1 cellular context compared by ENCODE assay signal in the genomic region with DNA sequence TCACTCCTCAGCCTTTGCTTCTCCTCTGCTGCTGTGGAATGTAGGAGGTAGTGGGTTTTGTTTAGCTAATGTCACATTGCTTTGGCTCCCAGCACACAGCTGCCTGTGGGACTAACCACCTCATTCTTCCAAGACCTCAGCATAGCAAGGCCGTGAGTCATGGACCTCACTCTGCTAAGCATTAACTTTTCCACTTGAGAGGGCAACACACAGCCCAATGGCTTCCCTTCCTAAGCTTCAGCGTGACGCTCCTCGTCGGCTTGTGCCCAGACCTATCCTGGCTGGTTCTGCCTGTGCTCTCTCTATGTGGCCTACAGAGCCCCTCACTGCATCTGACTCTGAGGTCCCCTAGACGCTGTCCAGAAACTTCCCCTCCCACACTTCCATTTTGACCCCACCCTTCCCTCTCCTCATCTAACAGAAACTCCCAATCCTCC.
TF ChIP-seq lines count a peak whose summit lies in the region.

No MANE protein-coding gene starts in this region.

TF ChIP-seq in A549, 52 proteins besides CTCF, POLR2A, EP300 and RAD21 (continued from another document):
- TF ChIP-seq FOXS1 (CRISPR knock-in tag; IDR thresholded peaks at IDR 0.05) (peak; percentile 60; the same call in 1 of the 2 replicates), HOXB5 (CRISPR knock-in tag; IDR thresholded peaks at IDR 0.05) (no peak), CHD2 (IDR thresholded peaks at IDR 0.05; ENCODE audit: low read length, partially characterized antibody) (no peak), MAFK (IDR thresholded peaks at IDR 0.05; ENCODE audit: partially characterized antibody) (no peak), HDAC2 (IDR thresholded peaks at IDR 0.05) (no peak), HOXA7 (CRISPR knock-in tag; IDR thresholded peaks at IDR 0.05) (0 out of 2 replicates have a peak, but pooled peaks have one; percentile 37), MAZ (IDR thresholded peaks at IDR 0.05; ENCODE audit: borderline replicate concordance, low read depth, low read length) (no peak), GATA3 (IDR thresholded peaks at IDR 0.05; ENCODE audit: borderline replicate concordance) (peak; percentile 90; the same call in 1 of the 2 replicates), SREBF2 (IDR thresholded peaks at IDR 0.05) (no peak), POLR2AphosphoS2 (conservative IDR thresholded peaks at IDR 0.05; ENCODE audit: low read length) (no peak), PHF8 (IDR thresholded peaks at IDR 0.05; ENCODE audit: borderline replicate concordance, low read depth) (no peak), RNF2 (IDR thresholded peaks at IDR 0.05; ENCODE audit: borderline replicate concordance, low read depth) (no peak), NPAS2 (CRISPR knock-in tag; IDR thresholded peaks at IDR 0.05; ENCODE audit: borderline replicate concordance) (no peak), ZSCAN20 (CRISPR knock-in tag; IDR thresholded peaks at IDR 0.05) (no peak), CBX8 (IDR thresholded peaks at IDR 0.05) (no peak), RARB (CRISPR knock-in tag; IDR thresholded peaks at IDR 0.05) (no peak), FOSB (CRISPR knock-in tag; IDR thresholded peaks at IDR 0.05) (no peak), HOXB13 (CRISPR knock-in tag; IDR thresholded peaks at IDR 0.05; ENCODE audit: low read depth) (peak; percentile 42), KDM1A (IDR thresholded peaks at IDR 0.05; ENCODE audit: low read depth) (no peak), RCOR1 (IDR thresholded peaks at IDR 0.05; ENCODE audit: low read depth, low read length) (no peak), ESRRA (IDR thresholded peaks at IDR 0.05; ENCODE audit: borderline replicate concordance, low read length) (no peak), FOSL2 (IDR thresholded peaks at IDR 0.05) (peak; percentile 82), FOSL2 (CRISPR knock-in tag; IDR thresholded peaks at IDR 0.05) (peak; percentile 98), SMC3 (IDR thresholded peaks at IDR 0.05) (peak; percentile 44; the same call in 2 of the 3 replicates), BHLHE40 (IDR thresholded peaks at IDR 0.05; ENCODE audit: low read depth, low read length) (no peak; the same call in 1 of the 2 replicates), NR3C1 (IDR thresholded peaks at IDR 0.05) (no peak), MYC (IDR thresholded peaks at IDR 0.05; ENCODE audit: borderline replicate concordance, low read length) (no peak; the same call in 1 of the 2 replicates), ZNF302 (CRISPR knock-in tag; IDR thresholded peaks at IDR 0.05) (no peak), TFCP2L1 (CRISPR knock-in tag; IDR thresholded peaks at IDR 0.05) (no peak), JUN (IDR thresholded peaks at IDR 0.05) (peak; percentile 89 to 90), RFX5 (IDR thresholded peaks at IDR 0.05) (no peak), ZFP36 (IDR thresholded peaks at IDR 0.05; ENCODE audit: borderline replicate concordance, partially characterized antibody) (no peak), ZC3H11A (IDR thresholded peaks at IDR 0.05) (no peak), EHMT2 (IDR thresholded peaks at IDR 0.05; ENCODE audit: low read depth) (no peak), EHF (CRISPR knock-in tag; IDR thresholded peaks at IDR 0.05) (peak; percentile 38), CHD4 (IDR thresholded peaks at IDR 0.05; ENCODE audit: borderline replicate concordance) (no peak), JUNB (IDR thresholded peaks at IDR 0.05) (peak; percentile 87), CEBPB (IDR thresholded peaks at IDR 0.05) (peak in 1 of 2 experiments; percentile 46; a peak in 1 of 4 replicates), TP53 (CRISPR knock-in tag; IDR thresholded peaks at IDR 0.05) (no peak)
- TF ChIP-seq, protein P1, sequence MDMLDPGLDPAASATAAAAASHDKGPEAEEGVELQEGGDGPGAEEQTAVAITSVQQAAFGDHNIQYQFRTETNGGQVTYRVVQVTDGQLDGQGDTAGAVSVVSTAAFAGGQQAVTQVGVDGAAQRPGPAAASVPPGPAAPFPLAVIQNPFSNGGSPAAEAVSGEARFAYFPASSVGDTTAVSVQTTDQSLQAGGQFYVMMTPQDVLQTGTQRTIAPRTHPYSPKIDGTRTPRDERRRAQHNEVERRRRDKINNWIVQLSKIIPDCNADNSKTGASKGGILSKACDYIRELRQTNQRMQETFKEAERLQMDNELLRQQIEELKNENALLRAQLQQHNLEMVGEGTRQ (IDR thresholded peaks at IDR 0.05): no peak
- TF ChIP-seq, protein P2, sequence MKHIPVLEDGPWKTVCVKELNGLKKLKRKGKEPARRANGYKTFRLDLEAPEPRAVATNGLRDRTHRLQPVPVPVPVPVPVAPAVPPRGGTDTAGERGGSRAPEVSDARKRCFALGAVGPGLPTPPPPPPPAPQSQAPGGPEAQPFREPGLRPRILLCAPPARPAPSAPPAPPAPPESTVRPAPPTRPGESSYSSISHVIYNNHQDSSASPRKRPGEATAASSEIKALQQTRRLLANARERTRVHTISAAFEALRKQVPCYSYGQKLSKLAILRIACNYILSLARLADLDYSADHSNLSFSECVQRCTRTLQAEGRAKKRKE (CRISPR knock-in tag; IDR thresholded peaks at IDR 0.05; ENCODE audit: low read depth): peak; percentile 55; the same call in 1 of the 2 replicates
- TF ChIP-seq, protein P3, sequence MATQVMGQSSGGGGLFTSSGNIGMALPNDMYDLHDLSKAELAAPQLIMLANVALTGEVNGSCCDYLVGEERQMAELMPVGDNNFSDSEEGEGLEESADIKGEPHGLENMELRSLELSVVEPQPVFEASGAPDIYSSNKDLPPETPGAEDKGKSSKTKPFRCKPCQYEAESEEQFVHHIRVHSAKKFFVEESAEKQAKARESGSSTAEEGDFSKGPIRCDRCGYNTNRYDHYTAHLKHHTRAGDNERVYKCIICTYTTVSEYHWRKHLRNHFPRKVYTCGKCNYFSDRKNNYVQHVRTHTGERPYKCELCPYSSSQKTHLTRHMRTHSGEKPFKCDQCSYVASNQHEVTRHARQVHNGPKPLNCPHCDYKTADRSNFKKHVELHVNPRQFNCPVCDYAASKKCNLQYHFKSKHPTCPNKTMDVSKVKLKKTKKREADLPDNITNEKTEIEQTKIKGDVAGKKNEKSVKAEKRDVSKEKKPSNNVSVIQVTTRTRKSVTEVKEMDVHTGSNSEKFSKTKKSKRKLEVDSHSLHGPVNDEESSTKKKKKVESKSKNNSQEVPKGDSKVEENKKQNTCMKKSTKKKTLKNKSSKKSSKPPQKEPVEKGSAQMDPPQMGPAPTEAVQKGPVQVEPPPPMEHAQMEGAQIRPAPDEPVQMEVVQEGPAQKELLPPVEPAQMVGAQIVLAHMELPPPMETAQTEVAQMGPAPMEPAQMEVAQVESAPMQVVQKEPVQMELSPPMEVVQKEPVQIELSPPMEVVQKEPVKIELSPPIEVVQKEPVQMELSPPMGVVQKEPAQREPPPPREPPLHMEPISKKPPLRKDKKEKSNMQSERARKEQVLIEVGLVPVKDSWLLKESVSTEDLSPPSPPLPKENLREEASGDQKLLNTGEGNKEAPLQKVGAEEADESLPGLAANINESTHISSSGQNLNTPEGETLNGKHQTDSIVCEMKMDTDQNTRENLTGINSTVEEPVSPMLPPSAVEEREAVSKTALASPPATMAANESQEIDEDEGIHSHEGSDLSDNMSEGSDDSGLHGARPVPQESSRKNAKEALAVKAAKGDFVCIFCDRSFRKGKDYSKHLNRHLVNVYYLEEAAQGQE (IDR thresholded peaks at IDR 0.05): no peak
- TF ChIP-seq, protein P4, sequence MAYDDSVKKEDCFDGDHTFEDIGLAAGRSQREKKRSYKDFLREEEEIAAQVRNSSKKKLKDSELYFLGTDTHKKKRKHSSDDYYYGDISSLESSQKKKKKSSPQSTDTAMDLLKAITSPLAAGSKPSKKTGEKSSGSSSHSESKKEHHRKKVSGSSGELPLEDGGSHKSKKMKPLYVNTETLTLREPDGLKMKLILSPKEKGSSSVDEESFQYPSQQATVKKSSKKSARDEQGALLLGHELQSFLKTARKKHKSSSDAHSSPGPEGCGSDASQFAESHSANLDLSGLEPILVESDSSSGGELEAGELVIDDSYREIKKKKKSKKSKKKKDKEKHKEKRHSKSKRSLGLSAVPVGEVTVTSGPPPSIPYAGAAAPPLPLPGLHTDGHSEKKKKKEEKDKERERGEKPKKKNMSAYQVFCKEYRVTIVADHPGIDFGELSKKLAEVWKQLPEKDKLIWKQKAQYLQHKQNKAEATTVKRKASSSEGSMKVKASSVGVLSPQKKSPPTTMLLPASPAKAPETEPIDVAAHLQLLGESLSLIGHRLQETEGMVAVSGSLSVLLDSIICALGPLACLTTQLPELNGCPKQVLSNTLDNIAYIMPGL (CRISPR knock-in tag; IDR thresholded peaks at IDR 0.05; ENCODE audit: borderline replicate concordance): no peak
- TF ChIP-seq, protein P5, sequence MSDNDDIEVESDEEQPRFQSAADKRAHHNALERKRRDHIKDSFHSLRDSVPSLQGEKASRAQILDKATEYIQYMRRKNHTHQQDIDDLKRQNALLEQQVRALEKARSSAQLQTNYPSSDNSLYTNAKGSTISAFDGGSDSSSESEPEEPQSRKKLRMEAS (IDR thresholded peaks at IDR 0.05): peak; percentile 93
- TF ChIP-seq, protein P6, sequence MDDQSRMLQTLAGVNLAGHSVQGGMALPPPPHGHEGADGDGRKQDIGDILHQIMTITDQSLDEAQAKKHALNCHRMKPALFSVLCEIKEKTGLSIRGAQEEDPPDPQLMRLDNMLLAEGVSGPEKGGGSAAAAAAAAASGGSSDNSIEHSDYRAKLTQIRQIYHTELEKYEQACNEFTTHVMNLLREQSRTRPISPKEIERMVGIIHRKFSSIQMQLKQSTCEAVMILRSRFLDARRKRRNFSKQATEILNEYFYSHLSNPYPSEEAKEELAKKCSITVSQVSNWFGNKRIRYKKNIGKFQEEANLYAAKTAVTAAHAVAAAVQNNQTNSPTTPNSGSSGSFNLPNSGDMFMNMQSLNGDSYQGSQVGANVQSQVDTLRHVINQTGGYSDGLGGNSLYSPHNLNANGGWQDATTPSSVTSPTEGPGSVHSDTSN (IDR thresholded peaks at IDR 0.05): peak; percentile 74
- TF ChIP-seq, protein P7, sequence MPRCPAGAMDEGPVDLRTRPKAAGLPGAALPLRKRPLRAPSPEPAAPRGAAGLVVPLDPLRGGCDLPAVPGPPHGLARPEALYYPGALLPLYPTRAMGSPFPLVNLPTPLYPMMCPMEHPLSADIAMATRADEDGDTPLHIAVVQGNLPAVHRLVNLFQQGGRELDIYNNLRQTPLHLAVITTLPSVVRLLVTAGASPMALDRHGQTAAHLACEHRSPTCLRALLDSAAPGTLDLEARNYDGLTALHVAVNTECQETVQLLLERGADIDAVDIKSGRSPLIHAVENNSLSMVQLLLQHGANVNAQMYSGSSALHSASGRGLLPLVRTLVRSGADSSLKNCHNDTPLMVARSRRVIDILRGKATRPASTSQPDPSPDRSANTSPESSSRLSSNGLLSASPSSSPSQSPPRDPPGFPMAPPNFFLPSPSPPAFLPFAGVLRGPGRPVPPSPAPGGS (IDR thresholded peaks at IDR 0.05): peak; percentile 73; the same call in 2 of the 3 replicates
- TF ChIP-seq, protein P8, sequence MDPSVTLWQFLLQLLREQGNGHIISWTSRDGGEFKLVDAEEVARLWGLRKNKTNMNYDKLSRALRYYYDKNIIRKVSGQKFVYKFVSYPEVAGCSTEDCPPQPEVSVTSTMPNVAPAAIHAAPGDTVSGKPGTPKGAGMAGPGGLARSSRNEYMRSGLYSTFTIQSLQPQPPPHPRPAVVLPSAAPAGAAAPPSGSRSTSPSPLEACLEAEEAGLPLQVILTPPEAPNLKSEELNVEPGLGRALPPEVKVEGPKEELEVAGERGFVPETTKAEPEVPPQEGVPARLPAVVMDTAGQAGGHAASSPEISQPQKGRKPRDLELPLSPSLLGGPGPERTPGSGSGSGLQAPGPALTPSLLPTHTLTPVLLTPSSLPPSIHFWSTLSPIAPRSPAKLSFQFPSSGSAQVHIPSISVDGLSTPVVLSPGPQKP (IDR thresholded peaks at IDR 0.05; ENCODE audit: low read depth, low read length): no peak
- TF ChIP-seq, protein P9, sequence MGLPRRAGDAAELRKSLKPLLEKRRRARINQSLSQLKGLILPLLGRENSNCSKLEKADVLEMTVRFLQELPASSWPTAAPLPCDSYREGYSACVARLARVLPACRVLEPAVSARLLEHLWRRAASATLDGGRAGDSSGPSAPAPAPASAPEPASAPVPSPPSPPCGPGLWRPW (IDR thresholded peaks at IDR 0.05): no peak
